Comparison of ENCODE assay signal across 8 cellular contexts in genomic region chr6:111259089-111259831, GRCh38.
DNase-seq lines count a peak whose midpoint lies in the region; ATAC-seq and TF ChIP-seq lines count a peak whose summit lies in the region.

No MANE protein-coding gene starts in this region.

- no peaks in the 10 kb centered on the region for H3K36me3 ChIP-seq in BJ (ENCODE audit: control insufficient read depth, insufficient read depth, low read length)

- peak; percentile 90 for TF ChIP-seq POLR2A in GM19193 (IDR thresholded peaks at IDR 0.05; ENCODE audit: extremely low read depth, insufficient read depth, insufficient read length)

- peak overlapping the region; percentile 74 for H3K4me3 ChIP-seq in BJ (ENCODE audit: low read depth, low read length)
- peak overlapping the region; percentile 89 for H3K4me3 ChIP-seq in coronary artery

- H3K4me3 Mint-ChIP-seq in activated CD4-positive, alpha-beta T cell treated with anti-CD3 and anti-CD28 coated beads for 36 hours: peak overlapping the region; percentile 78

- H3K9me3 Mint-ChIP-seq in activated CD4-positive, alpha-beta T cell treated with anti-CD3 and anti-CD28 coated beads for 36 hours (ENCODE audit: low read depth): no peaks in the 10 kb centered on the region

- peaks cover 2% of the 10 kb centered on the region; the same call in 1 of the 2 replicates for H3K27me3 ChIP-seq in BJ (ENCODE audit: control insufficient read depth, insufficient read depth, low read length)

- peak; percentile 94 for TF ChIP-seq CTCF in BJ (IDR thresholded peaks at IDR 0.05; ENCODE audit: insufficient read depth, low read depth, low read length)
- TF ChIP-seq CTCF in coronary artery (IDR thresholded peaks at IDR 0.05): peak; percentile 93

- H3K4me1 Mint-ChIP-seq in activated CD4-positive, alpha-beta T cell treated with anti-CD3 and anti-CD28 coated beads for 36 hours: peaks cover 30% of the 10 kb centered on the region

- no peaks in the 10 kb centered on the region for H3K27me3 Mint-ChIP-seq in activated CD4-positive, alpha-beta T cell treated with anti-CD3 and anti-CD28 coated beads for 36 hours

- DNase-seq in BJ (ENCODE audit: low read depth): peak; percentile 95
- DNase-seq in NCI-H510A (lab: John Stamatoyannopoulos, UW): peak; percentile 57
- peak; percentile 99 for DNase-seq in activated CD4-positive, alpha-beta T cell treated with anti-CD3 and anti-CD28 coated beads for 36 hours
- DNase-seq in coronary artery (ENCODE audit: low spot score): peak; percentile 99
- peak; percentile 98 to 99 for DNase-seq in left colon
- DNase-seq in stimulated activated CD4-positive, alpha-beta T cell treated with anti-CD3 and anti-CD28 coated beads, Interleukin-1b, Interleukin-23, amount 100 ng/mL, for 48 hours: peak; percentile 99

- POLR2A ChIA-PET in BJ (lab: Charles Lee): no interaction called here
- POLR2A ChIA-PET in activated CD4-positive, alpha-beta T cell treated with anti-CD3 and anti-CD28 coated beads for 36 hours (lab: Charles Lee): interaction anchor here (0.5 to 1.5 kb wide), 9 partner anchors 11 to 758 kb away, joined by 3 to 12 read pairs (median 4); partner anchors contain the start of genes AMD1, REV3L and TRAF3IP2

- peaks cover 10% of the 10 kb centered on the region for H3K36me3 Mint-ChIP-seq in activated CD4-positive, alpha-beta T cell treated with anti-CD3 and anti-CD28 coated beads for 36 hours (ENCODE audit: low read depth)

- H3K27ac Mint-ChIP-seq in activated CD4-positive, alpha-beta T cell treated with anti-CD3 and anti-CD28 coated beads for 36 hours: peak overlapping the region; percentile 56

- CTCF ChIA-PET in BJ (lab: Yijun Ruan, JAX): interaction anchor here (0.7 to 2.1 kb wide), 33 partner anchors 9 to 785 kb away, joined by 3 to 11 read pairs (median 4); partner anchors contain the start of gene TRAF3IP2
- CTCF ChIA-PET in activated CD4-positive, alpha-beta T cell treated with anti-CD3 and anti-CD28 coated beads for 36 hours (lab: Charles Lee): interaction anchor here (0.6 to 2.3 kb wide), 58 partner anchors 9 to 904 kb away, joined by 3 to 27 read pairs (median 4); partner anchors contain the start of genes FAM229B, REV3L, SLC16A10 and TRAF3IP2

- H3K27ac ChIP-seq in coronary artery: peak overlapping the region; percentile 78 to 91

- intact Hi-C loops in activated CD4-positive, alpha-beta T cell treated with anti-CD3 and anti-CD28 coated beads for 36 hours (cut with DNase I, micrococcal nuclease): loop anchor here (1.0 to 10.0 kb wide), 19 partner anchors 80 to 904 kb away; partner anchors contain the start of genes AMD1 (in 1 of the 2), CDK19 (in 1 of the 2), FYN (in 1 of the 2) and GTF3C6 (in 1 of the 2)
- intact Hi-C loops in left colon (cut with DNase I, micrococcal nuclease): loop anchor here in 1 of 2 donors (5.0 to 10.0 kb wide), 2 partner anchors 216 to 783 kb away; no protein-coding TSS in a partner anchor

- ATAC-seq in HG03439 (IDR thresholded peaks at IDR 0.05; ENCODE audit: unreplicated experiment) (peak; percentile 98), left colon (peak; percentile 96)
- peak; percentile 96 for ATAC-seq in activated CD4-positive, alpha-beta T cell treated with anti-CD3 and anti-CD28 coated beads for 36 hours

Comparison
In these comparisons a context has a peak if more than half of its experiments do, and no peak if none do; other contexts are left out.
1. Peak in every context shown above with its lines: DNase-seq, ATAC-seq, H3K4me3 ChIP-seq and H3K27ac ChIP-seq.